In genomic region chr1:233326319-233326994, GRCh38 we compare ENCODE assay signal across 8 cellular contexts. TPM values are rescaled to one million over a fixed set of nuclear protein-coding genes. Genes with fewer than 3 reads are reported as not detected.
DNase-seq lines count a peak whose midpoint lies in the region; ATAC-seq and TF ChIP-seq lines count a peak whose summit lies in the region.

No MANE protein-coding gene starts in this region.

- intact Hi-C loops in CD14-positive monocyte (cut with micrococcal nuclease) (no loop called here), body of pancreas (cut with DNase I) (no loop called here)

- peak overlapping the region; percentile 42 to 80 (median 62) for H3K27ac ChIP-seq in body of pancreas

- no peaks in the 10 kb centered on the region for H3K27me3 ChIP-seq in body of pancreas

- peaks cover 19% of the 10 kb centered on the region for H3K4me1 ChIP-seq in body of pancreas

- ATAC-seq in body of pancreas (no peak), GM19452 (IDR thresholded peaks at IDR 0.05; ENCODE audit: unreplicated experiment) (no peak), HG03354 (IDR thresholded peaks at IDR 0.05; ENCODE audit: poor library complexity, severe bottlenecking, unreplicated experiment) (no peak)

- no peak for TF ChIP-seq CTCF in CD14-positive monocyte (IDR thresholded peaks at IDR 0.05)
- TF ChIP-seq CTCF in HFFc6 (IDR thresholded peaks at IDR 0.05), result no peak
- TF ChIP-seq CTCF in body of pancreas (IDR thresholded peaks at IDR 0.05), result no peak
- TF ChIP-seq CTCF in mesothelial cell of epicardium (IDR thresholded peaks at IDR 0.05; ENCODE audit: unreplicated experiment), result no peak

- TF ChIP-seq POLR2A in body of pancreas (IDR thresholded peaks at IDR 0.05), result no peak

- 16 to 18% methylated on average over 6 of the region's 6 CpGs for WGBS in body of pancreas, 2 donors

- H3K4me1 Mint-ChIP-seq in CD14-positive monocyte (peaks cover 21% of the 10 kb centered on the region), HFFc6 (ENCODE audit: low read depth) (no peaks in the 10 kb centered on the region), mesothelial cell of epicardium (peaks cover 22% of the 10 kb centered on the region)

- H3K36me3 ChIP-seq in body of pancreas (replicated peaks in 1 of 2; ENCODE audit: insufficient read depth in 1 of 2, low read depth in 2 of 2), result no peaks in the 10 kb centered on the region

- peak overlapping the region in 1 of 2 donors; percentile 18 for H3K4me3 ChIP-seq in body of pancreas

- H3K4me3 Mint-ChIP-seq in CD14-positive monocyte (peak overlapping the region; percentile 82 to 83), HFFc6 (peak overlapping the region; percentile 61), mesothelial cell of epicardium (peak overlapping the region; percentile 70)

- no peak for DNase-seq in CD14-positive monocyte (ENCODE audit: low spot score)
- DNase-seq in HFFc6, result no peak
- DNase-seq in body of pancreas, result peak in 1 of 4 donors; percentile 53
- no peak for DNase-seq in mesothelial cell of epicardium (ENCODE audit: low spot score in 2 of 2, unreplicated experiment in 2 of 2)
- no peak for DNase-seq in NCI-H1436 (lab: John Stamatoyannopoulos, UW)
- DNase-seq in HCEC 1CT, result no peak

- H3K9me3 Mint-ChIP-seq in CD14-positive monocyte (peaks cover 0 to 3% (median 0%) of the 10 kb centered on the region in 7 donors), HFFc6 (no peaks in the 10 kb centered on the region), mesothelial cell of epicardium (no peaks in the 10 kb centered on the region)

- H3K27ac Mint-ChIP-seq in CD14-positive monocyte (peak overlapping the region in 3 of 7 donors; percentile 15 to 71 (median 54)), HFFc6 (no peak overlapping the region), mesothelial cell of epicardium (peak overlapping the region; percentile 68)

- peaks cover 14 to 19% (median 15%) of the 10 kb centered on the region in 3 donors for H3K27me3 Mint-ChIP-seq in CD14-positive monocyte (ENCODE audit: low read depth in 3 of 3)
- H3K27me3 Mint-ChIP-seq in HFFc6 (ENCODE audit: insufficient read depth), result peaks cover 7% of the 10 kb centered on the region; the same call in 1 of the 2 replicates
- peaks cover 59% of the 10 kb centered on the region for H3K27me3 Mint-ChIP-seq in mesothelial cell of epicardium (ENCODE audit: low read depth)

- no peaks in the 10 kb centered on the region for H3K9me3 ChIP-seq in body of pancreas

- H3K36me3 Mint-ChIP-seq in CD14-positive monocyte (no peaks in the 10 kb centered on the region), HFFc6 (ENCODE audit: low read depth) (no peaks in the 10 kb centered on the region), mesothelial cell of epicardium (no peaks in the 10 kb centered on the region)

RNA-seq across cellular contexts. Expression of gene MAP3K21, which starts 1.1 kb away (rescaled TPM):
- polyA plus RNA-seq in CD14-positive monocyte, result under 1 TPM; 0.38 to 0.59 TPM
- under 1 TPM in 3 of 6 experiments, not detected in 3; 0.06 to 0.09 (median 0.09) TPM for total RNA-seq in HFFc6 (2021; fragmentation: NEBNext Ultra II Directional; extraction: Animal tissue kit (Norgen Biotek cat#: 25700))
- total RNA-seq in body of pancreas (10 to 100 TPM; 40.2 to 62.3 TPM), mesothelial cell of epicardium (6.4 to 7.2 TPM (median 6.6 TPM) in 3 replicates)

RNA-seq across cellular contexts. Expression of gene PCNX2, which starts 30.9 kb away (rescaled TPM):
- under 1 TPM; 0.29 to 0.62 TPM for polyA plus RNA-seq in CD14-positive monocyte
- total RNA-seq in HFFc6 (2021; fragmentation: NEBNext Ultra II Directional; extraction: Animal tissue kit (Norgen Biotek cat#: 25700)), result 10 to 100 TPM in 5 of 6 experiments, 1 to 10 TPM in 1; 9.9 to 15.6 (median 13.5) TPM
- total RNA-seq in body of pancreas, result 10 to 100 TPM; 24.1 to 72.1 TPM
- total RNA-seq in mesothelial cell of epicardium, result 26.8 to 28.4 TPM (median 27.4 TPM) in 3 replicates
